ENCODE assay signal across 1 cellular context in genomic region chr1:182826892-182827291, GRCh38.
A peak's percentile ranks its signal among the peaks of the same experiment; 100 is the strongest.
TF ChIP-seq lines count a peak whose summit lies in the region.

No MANE protein-coding gene starts in this region.

TF ChIP-seq in GM12878, 131 proteins besides CTCF, POLR2A, EP300 and RAD21:
- TF ChIP-seq SPI1 (IDR thresholded peaks at IDR 0.05; ENCODE audit: borderline replicate concordance, insufficient read depth, low read depth, low read length) (no peak), ASH2L (IDR thresholded peaks at IDR 0.05; ENCODE audit: borderline replicate concordance, low read depth) (no peak), NR2C1 (IDR thresholded peaks at IDR 0.05) (no peak), LARP7 (IDR thresholded peaks at IDR 0.05) (no peak), NBN (IDR thresholded peaks at IDR 0.05) (no peak), TAF1 (IDR thresholded peaks at IDR 0.05; ENCODE audit: borderline replicate concordance, low read depth, low read length) (no peak), STAT1 (conservative IDR thresholded peaks at IDR 0.05) (no peak), MEF2A (IDR thresholded peaks at IDR 0.05; ENCODE audit: insufficient read depth, low read depth, low read length) (0 out of 2 replicates have a peak, but pooled peaks have one; percentile 16), E4F1 (IDR thresholded peaks at IDR 0.05; ENCODE audit: borderline replicate concordance, partially characterized antibody) (no peak), PML (IDR thresholded peaks at IDR 0.05; ENCODE audit: low read length) (no peak), RUNX3 (IDR thresholded peaks at IDR 0.05; ENCODE audit: low read length) (peak; percentile 53), CHD1 (IDR thresholded peaks at IDR 0.05; ENCODE audit: low read depth, low read length) (no peak), CHD4 (IDR thresholded peaks at IDR 0.05) (no peak)
- TF ChIP-seq, protein P1, sequence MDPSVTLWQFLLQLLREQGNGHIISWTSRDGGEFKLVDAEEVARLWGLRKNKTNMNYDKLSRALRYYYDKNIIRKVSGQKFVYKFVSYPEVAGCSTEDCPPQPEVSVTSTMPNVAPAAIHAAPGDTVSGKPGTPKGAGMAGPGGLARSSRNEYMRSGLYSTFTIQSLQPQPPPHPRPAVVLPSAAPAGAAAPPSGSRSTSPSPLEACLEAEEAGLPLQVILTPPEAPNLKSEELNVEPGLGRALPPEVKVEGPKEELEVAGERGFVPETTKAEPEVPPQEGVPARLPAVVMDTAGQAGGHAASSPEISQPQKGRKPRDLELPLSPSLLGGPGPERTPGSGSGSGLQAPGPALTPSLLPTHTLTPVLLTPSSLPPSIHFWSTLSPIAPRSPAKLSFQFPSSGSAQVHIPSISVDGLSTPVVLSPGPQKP (IDR thresholded peaks at IDR 0.05; ENCODE audit: low read depth, low read length) = no peak
- TF ChIP-seq, protein P2, sequence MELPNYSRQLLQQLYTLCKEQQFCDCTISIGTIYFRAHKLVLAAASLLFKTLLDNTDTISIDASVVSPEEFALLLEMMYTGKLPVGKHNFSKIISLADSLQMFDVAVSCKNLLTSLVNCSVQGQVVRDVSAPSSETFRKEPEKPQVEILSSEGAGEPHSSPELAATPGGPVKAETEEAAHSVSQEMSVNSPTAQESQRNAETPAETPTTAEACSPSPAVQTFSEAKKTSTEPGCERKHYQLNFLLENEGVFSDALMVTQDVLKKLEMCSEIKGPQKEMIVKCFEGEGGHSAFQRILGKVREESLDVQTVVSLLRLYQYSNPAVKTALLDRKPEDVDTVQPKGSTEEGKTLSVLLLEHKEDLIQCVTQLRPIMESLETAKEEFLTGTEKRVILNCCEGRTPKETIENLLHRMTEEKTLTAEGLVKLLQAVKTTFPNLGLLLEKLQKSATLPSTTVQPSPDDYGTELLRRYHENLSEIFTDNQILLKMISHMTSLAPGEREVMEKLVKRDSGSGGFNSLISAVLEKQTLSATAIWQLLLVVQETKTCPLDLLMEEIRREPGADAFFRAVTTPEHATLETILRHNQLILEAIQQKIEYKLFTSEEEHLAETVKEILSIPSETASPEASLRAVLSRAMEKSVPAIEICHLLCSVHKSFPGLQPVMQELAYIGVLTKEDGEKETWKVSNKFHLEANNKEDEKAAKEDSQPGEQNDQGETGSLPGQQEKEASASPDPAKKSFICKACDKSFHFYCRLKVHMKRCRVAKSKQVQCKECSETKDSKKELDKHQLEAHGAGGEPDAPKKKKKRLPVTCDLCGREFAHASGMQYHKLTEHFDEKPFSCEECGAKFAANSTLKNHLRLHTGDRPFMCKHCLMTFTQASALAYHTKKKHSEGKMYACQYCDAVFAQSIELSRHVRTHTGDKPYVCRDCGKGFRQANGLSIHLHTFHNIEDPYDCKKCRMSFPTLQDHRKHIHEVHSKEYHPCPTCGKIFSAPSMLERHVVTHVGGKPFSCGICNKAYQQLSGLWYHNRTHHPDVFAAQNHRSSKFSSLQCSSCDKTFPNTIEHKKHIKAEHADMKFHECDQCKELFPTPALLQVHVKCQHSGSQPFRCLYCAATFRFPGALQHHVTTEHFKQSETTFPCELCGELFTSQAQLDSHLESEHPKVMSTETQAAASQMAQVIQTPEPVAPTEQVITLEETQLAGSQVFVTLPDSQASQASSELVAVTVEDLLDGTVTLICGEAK (IDR thresholded peaks at IDR 0.05; ENCODE audit: borderline replicate concordance) = no peak
- TF ChIP-seq, protein P3, sequence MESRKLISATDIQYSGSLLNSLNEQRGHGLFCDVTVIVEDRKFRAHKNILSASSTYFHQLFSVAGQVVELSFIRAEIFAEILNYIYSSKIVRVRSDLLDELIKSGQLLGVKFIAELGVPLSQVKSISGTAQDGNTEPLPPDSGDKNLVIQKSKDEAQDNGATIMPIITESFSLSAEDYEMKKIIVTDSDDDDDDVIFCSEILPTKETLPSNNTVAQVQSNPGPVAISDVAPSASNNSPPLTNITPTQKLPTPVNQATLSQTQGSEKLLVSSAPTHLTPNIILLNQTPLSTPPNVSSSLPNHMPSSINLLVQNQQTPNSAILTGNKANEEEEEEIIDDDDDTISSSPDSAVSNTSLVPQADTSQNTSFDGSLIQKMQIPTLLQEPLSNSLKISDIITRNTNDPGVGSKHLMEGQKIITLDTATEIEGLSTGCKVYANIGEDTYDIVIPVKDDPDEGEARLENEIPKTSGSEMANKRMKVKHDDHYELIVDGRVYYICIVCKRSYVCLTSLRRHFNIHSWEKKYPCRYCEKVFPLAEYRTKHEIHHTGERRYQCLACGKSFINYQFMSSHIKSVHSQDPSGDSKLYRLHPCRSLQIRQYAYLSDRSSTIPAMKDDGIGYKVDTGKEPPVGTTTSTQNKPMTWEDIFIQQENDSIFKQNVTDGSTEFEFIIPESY (IDR thresholded peaks at IDR 0.05) = no peak
